15 cellular contexts compared by ENCODE assay signal in genomic region chr2:217636578-217637267, GRCh38.
DNase-seq lines count a peak whose midpoint lies in the region; ATAC-seq and TF ChIP-seq lines count a peak whose summit lies in the region.
"Had no signal": no experiment of that assay in that cellular context is flagged by ENCODE, and none has a peak within 500 bp of the region (broad histone marks: within the 10 kb centered on the region; RNA-seq: fewer than 3 reads in every experiment).

No MANE protein-coding gene starts in this region.

- H3K4me1 Mint-ChIP-seq in brain (peaks cover 45% of the 10 kb centered on the region), nephron (peaks cover 60% of the 10 kb centered on the region)

- DNase-seq in Right ventricle myocardium superior (no peak), right atrium auricular region (ENCODE audit: low spot score) (no peak), GOT3 (lab: John Stamatoyannopoulos, UW) (no peak), kidney tubule cell (ENCODE audit: low spot score) (no peak), NCI-H128 (lab: John Stamatoyannopoulos, UW; ENCODE audit: unreplicated experiment) (no peak)
- DNase-seq: Calu3; DMS79 treated with DMSO at 0.1 percent for 48 hours; GM23248; NCI-H1436; NCI-H2081 treated with DMSO at 0.1 percent for 48 hours; NK-92 treated with Interleukin-12 subunit alpha and Interleukin-12 subunit beta, amount 100 ng/mL, for 24 hours had no signal

- ATAC-seq in Right ventricle myocardium superior (ENCODE audit: poor library complexity) = peak; percentile 5
- ATAC-seq: SK-N-SH treated with all-trans-retinoic acid at 6 μM for 48 hours had no signal

- peak overlapping the region in 3 of 5 experiments; percentile 57 to 90 (median 65) for H3K27ac Mint-ChIP-seq in brain
- H3K27ac Mint-ChIP-seq in nephron = peak overlapping the region; percentile 16 to 96 (median 78)

- H3K4me3 ChIP-seq in right atrium auricular region (no peak overlapping the region), urinary bladder (ENCODE audit: low read depth, low read length) (no peak overlapping the region)
- H3K4me3 ChIP-seq: GM23248 had no signal

- H3K4me1 ChIP-seq in right atrium auricular region = peaks cover 0 to 25% of the 10 kb centered on the region in 2 donors
- no peaks in the 10 kb centered on the region for H3K4me1 ChIP-seq in urinary bladder (ENCODE audit: insufficient read depth)

- H3K36me3 ChIP-seq in right atrium auricular region (no peaks in the 10 kb centered on the region), urinary bladder (ENCODE audit: insufficient read depth) (no peaks in the 10 kb centered on the region)

- TF ChIP-seq CTCF in right atrium auricular region (IDR thresholded peaks at IDR 0.05) (no peak), brain (conservative IDR thresholded peaks at IDR 0.05) (no peak), nephron (IDR thresholded peaks at IDR 0.05; ENCODE audit: unreplicated experiment in 3 of 3) (no peak)

- H3K9me3 Mint-ChIP-seq in brain (no peaks in the 10 kb centered on the region), nephron (no peaks in the 10 kb centered on the region)

- no peaks in the 10 kb centered on the region for H3K27me3 Mint-ChIP-seq in brain
- H3K27me3 Mint-ChIP-seq in nephron (ENCODE audit: low read depth) = no peaks in the 10 kb centered on the region

- no peaks in the 10 kb centered on the region for H3K9me3 ChIP-seq in right atrium auricular region

- intact Hi-C loops in Right ventricle myocardium superior (cut with DNase I) = no loop called here

- no peaks in the 10 kb centered on the region for H3K27me3 ChIP-seq in right atrium auricular region

- peak overlapping the region in 2 of 5 experiments; percentile 6 to 17 for H3K4me3 Mint-ChIP-seq in brain
- H3K4me3 Mint-ChIP-seq in nephron = peak overlapping the region in 1 of 3 experiments; percentile 8

- 77% methylated on average over 11 of the region's 11 CpGs for WGBS in urinary bladder

- H3K36me3 Mint-ChIP-seq in brain (no peaks in the 10 kb centered on the region), nephron (ENCODE audit: low read depth) (no peaks in the 10 kb centered on the region)

- H3K27ac ChIP-seq in right atrium auricular region (no peak overlapping the region), urinary bladder (ENCODE audit: low read depth) (peak overlapping the region; percentile 33)
- H3K27ac ChIP-seq: GM23248 had no signal
